In genomic region chr13:113448885-113449692, GRCh38 we compare ENCODE assay signal across 1 cellular context.
TF ChIP-seq lines count a peak whose summit lies in the region.

No MANE protein-coding gene starts in this region.

TF ChIP-seq in HepG2, 621 proteins besides CTCF, POLR2A, EP300 and RAD21 (continued from another document and continues in another):
- peak; percentile 40; the same call in 1 of the 2 replicates for TF ChIP-seq ZNF362 (CRISPR knock-in tag; IDR thresholded peaks at IDR 0.05; ENCODE audit: borderline replicate concordance)
- TF ChIP-seq KDM5A (IDR thresholded peaks at IDR 0.05; ENCODE audit: borderline replicate concordance, low read length), result peak; percentile 54; the same call in 1 of the 2 replicates
- peak; percentile 50; the same call in 1 of the 2 replicates for TF ChIP-seq ESRRA (CRISPR knock-in tag; IDR thresholded peaks at IDR 0.05; ENCODE audit: low read depth)
- 0 out of 2 replicates have a peak, but pooled peaks have one; percentile 31 for TF ChIP-seq ZIK1 (CRISPR knock-in tag; IDR thresholded peaks at IDR 0.05; ENCODE audit: borderline replicate concordance, low read depth)
- 0 out of 2 replicates have a peak, but pooled peaks have one; percentile 52 for TF ChIP-seq ZNF343 (CRISPR knock-in tag; IDR thresholded peaks at IDR 0.05)
- TF ChIP-seq ATF4 (CRISPR knock-in tag; IDR thresholded peaks at IDR 0.05), result 0 out of 4 replicates have a peak, but pooled peaks of 1 of the 2 experiments have one; percentile 21
- TF ChIP-seq U2AF1 (optimal IDR thresholded peaks at IDR 0.05; ENCODE audit: low read depth, low read length), result no peak
- peak; percentile 80; the same call in 1 of the 2 replicates for TF ChIP-seq MAZ (IDR thresholded peaks at IDR 0.05; ENCODE audit: borderline replicate concordance, low read depth, low read length)
- peak; percentile 74; the same call in 1 of the 2 replicates for TF ChIP-seq MAZ (CRISPR knock-in tag; IDR thresholded peaks at IDR 0.05; ENCODE audit: low read depth)
- no peak for TF ChIP-seq SIX4 (CRISPR knock-in tag; IDR thresholded peaks at IDR 0.05)
- peak; percentile 68 for TF ChIP-seq HNRNPL (IDR thresholded peaks at IDR 0.05; ENCODE audit: low read depth, low read length)
- TF ChIP-seq ELF1 (CRISPR knock-in tag; IDR thresholded peaks at IDR 0.05), result peak; percentile 96
- no peak for TF ChIP-seq LRRFIP1 (CRISPR knock-in tag; conservative IDR thresholded peaks at IDR 0.05)
- TF ChIP-seq POLR2G (IDR thresholded peaks at IDR 0.05; ENCODE audit: low read depth, low read length), result peak; percentile 89
- TF ChIP-seq ZNF691 (CRISPR knock-in tag; IDR thresholded peaks at IDR 0.05; ENCODE audit: borderline replicate concordance, low read depth), result peak; percentile 97
- peak; percentile 89 for TF ChIP-seq GATAD1 (CRISPR knock-in tag; IDR thresholded peaks at IDR 0.05)
- no peak for TF ChIP-seq ZBTB46 (CRISPR knock-in tag; IDR thresholded peaks at IDR 0.05; ENCODE audit: borderline replicate concordance)
- TF ChIP-seq ZNF788 (CRISPR knock-in tag; IDR thresholded peaks at IDR 0.05; ENCODE audit: borderline replicate concordance), result peak; percentile 82; the same call in 1 of the 2 replicates
- no peak for TF ChIP-seq ZNF180 (CRISPR knock-in tag; IDR thresholded peaks at IDR 0.05; ENCODE audit: borderline replicate concordance, low read depth)
- 0 out of 2 replicates have a peak, but pooled peaks have one; percentile 46 for TF ChIP-seq ZNF335 (CRISPR knock-in tag; IDR thresholded peaks at IDR 0.05)
- peak; percentile 61; the same call in 1 of the 2 replicates for TF ChIP-seq SKIL (CRISPR knock-in tag; IDR thresholded peaks at IDR 0.05; ENCODE audit: borderline replicate concordance)
- TF ChIP-seq ZNF724P (CRISPR knock-in tag; IDR thresholded peaks at IDR 0.05; ENCODE audit: borderline replicate concordance), result no peak
- TF ChIP-seq CAMTA2 (CRISPR knock-in tag; IDR thresholded peaks at IDR 0.05; ENCODE audit: borderline replicate concordance), result peak; percentile 79; the same call in 1 of the 2 replicates
- no peak for TF ChIP-seq ZBTB34 (CRISPR knock-in tag; IDR thresholded peaks at IDR 0.05)
- no peak for TF ChIP-seq ZNF569 (CRISPR knock-in tag; IDR thresholded peaks at IDR 0.05; ENCODE audit: borderline replicate concordance)
- TF ChIP-seq ZNF317 (CRISPR knock-in tag; IDR thresholded peaks at IDR 0.05), result peak; percentile 37; the same call in 1 of the 2 replicates
- TF ChIP-seq MNT (IDR thresholded peaks at IDR 0.05), result 0 out of 2 replicates have a peak, but pooled peaks have one; percentile 5
- peak; percentile 61; the same call in 1 of the 2 replicates for TF ChIP-seq ZSCAN29 (CRISPR knock-in tag; conservative IDR thresholded peaks at IDR 0.05)
- no peak for TF ChIP-seq DBP (CRISPR knock-in tag; IDR thresholded peaks at IDR 0.05; ENCODE audit: not compliant biosample characterization)
- peak; percentile 60 for TF ChIP-seq PAXIP1 (CRISPR knock-in tag; conservative IDR thresholded peaks at IDR 0.05)
- TF ChIP-seq ZNF639 (CRISPR knock-in tag; conservative IDR thresholded peaks at IDR 0.05), result peak; percentile 32
- TF ChIP-seq THAP7 (CRISPR knock-in tag; IDR thresholded peaks at IDR 0.05), result peak; percentile 98
- peak; percentile 68 for TF ChIP-seq SRSF1 (optimal IDR thresholded peaks at IDR 0.05; ENCODE audit: low read depth, low read length)
- TF ChIP-seq REPIN1 (CRISPR knock-in tag; IDR thresholded peaks at IDR 0.05; ENCODE audit: borderline replicate concordance, low read depth), result peak; percentile 59; the same call in 1 of the 2 replicates
